Comparison of ENCODE assay signal across 1 cellular context in the genomic region with DNA sequence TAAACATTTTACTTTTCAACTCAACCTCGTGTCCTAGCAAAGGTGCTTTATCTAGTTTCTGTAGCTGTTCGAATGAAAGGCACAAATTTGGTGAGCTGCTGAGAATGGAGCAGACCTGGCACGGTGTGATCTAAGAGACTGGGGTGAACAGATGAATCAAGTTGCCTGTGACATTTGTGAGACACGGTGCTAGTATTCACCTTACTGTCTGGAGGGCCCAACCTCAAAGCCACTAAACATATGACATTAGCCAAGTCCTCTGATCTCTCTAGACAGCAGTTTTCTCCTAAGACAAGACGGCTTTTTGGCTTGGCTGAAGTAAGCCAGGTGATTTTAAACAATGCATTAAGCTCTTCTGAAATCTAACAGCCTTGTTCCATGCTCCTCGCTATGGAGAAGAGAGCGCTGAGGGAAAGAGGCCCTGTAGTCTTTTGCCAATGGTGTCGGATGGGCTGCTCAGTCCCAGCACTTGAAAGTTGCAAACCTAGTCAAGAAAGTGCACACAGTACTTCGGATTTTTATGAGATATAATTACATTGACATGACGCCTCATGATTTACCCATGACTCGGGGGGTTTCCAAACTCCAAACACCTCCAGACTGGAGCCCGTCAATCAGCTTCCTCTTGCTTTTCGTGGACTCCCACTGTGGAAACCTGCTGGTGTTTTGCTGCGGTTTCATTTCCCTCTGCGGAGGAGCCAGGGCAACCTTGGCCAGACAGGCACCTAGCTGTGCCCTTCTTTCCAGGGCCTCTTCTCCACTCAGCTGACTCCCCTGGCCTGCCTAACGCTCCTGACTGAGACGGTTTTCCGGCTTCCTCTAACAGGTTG.
TF ChIP-seq lines count a peak whose summit lies in the region.

No MANE protein-coding gene starts in this region.

TF ChIP-seq in HEK293, 187 proteins besides CTCF, POLR2A, EP300 and RAD21 (continued from another document):
- TF ChIP-seq BCL6B (tag by site-specific recombination; IDR thresholded peaks at IDR 0.05): no peak
